Comparison of ENCODE assay signal across 23 cellular contexts in the genomic region with DNA sequence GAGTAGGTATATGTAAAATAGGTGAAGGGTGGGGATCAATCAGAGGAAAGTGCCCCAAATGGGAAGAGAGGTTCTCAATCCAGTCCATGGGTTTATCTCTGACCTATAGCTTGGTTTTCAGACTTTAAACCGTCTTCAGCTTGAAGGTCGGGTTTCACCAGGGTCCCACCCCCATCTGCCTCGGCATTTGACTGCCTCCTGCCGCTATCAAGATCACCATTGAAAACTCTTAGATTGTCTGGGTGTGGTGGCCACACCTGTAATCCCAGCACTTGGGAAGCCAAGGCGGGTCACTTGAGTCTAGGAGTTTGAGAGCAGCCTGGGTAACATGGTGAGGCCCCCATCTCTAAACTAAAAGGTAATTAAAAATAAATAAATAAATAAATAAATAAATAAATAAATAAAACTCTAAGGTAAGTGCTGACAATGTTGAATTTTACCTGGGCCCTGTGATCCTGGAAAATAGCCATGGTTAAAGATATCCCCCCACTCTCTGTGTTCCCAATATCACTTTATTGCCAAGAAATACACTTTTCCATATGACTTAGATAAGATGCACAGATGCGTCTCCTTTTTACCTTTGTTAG.
"Had no signal": no experiment of that assay in that cellular context is flagged by ENCODE, and none has a peak within 500 bp of the region (broad histone marks: within the 10 kb centered on the region; RNA-seq: fewer than 3 reads in every experiment).

No MANE protein-coding gene starts in this region.

- H3K27me3 Mint-ChIP-seq: naive thymus-derived CD4-positive, alpha-beta T cell; stimulated activated naive CD8-positive, alpha-beta T cell treated with anti-CD3 and anti-CD28 coated beads, Interleukin-15, amount 100 ng/mL, for 72 hours had no signal

- H3K27ac ChIP-seq: coronary artery, lower lobe of right lung, prostate gland, right atrium auricular region, suprapubic skin, transverse colon, upper lobe of right lung, vagina had no signal

- H3K9me3 Mint-ChIP-seq: immature natural killer cell; nephron; stimulated activated naive CD8-positive, alpha-beta T cell treated with anti-CD3 and anti-CD28 coated beads, Interleukin-15, amount 100 ng/mL, for 72 hours had no signal

- H3K4me1 ChIP-seq: lower lobe of right lung, prostate gland, suprapubic skin, upper lobe of right lung, vagina had no signal

- DNase-seq: dermis blood vessel endothelial cell; effector memory CD4-positive, alpha-beta T cell; erythroblast; immature natural killer cell; kidney glomerular epithelial cell; left ventricle myocardium superior; lower lobe of right lung; naive thymus-derived CD4-positive, alpha-beta T cell; stimulated activated CD4-positive, alpha-beta T cell treated with anti-CD3 and anti-CD28 coated beads, Interleukin-12 subunit alpha, Interleukin-12 subunit beta, amount 100 ng/mL, for 4 hours; stimulated activated CD4-positive, alpha-beta T cell treated with anti-CD3 and anti-CD28 coated beads, Interleukin-1b, Interleukin-23, amount 100 ng/mL, for 48 hours; stimulated activated CD4-positive, alpha-beta T cell treated with anti-CD3 and anti-CD28 coated beads, Interleukin-4, amount 100 ng/mL, for 1 hour; stimulated activated CD8-positive, alpha-beta memory T cell treated with anti-CD3 and anti-CD28 coated beads, Interleukin-4, amount 100 ng/mL, for 48 hours; stimulated activated naive CD4-positive, alpha-beta T cell; stimulated activated naive CD8-positive, alpha-beta T cell treated with anti-CD3 and anti-CD28 coated beads, Interleukin-15, amount 100 ng/mL, for 72 hours; transverse colon; upper lobe of right lung had no signal

- H3K4me2 ChIP-seq: smooth muscle cell had no signal

- H3K36me3 ChIP-seq: lower lobe of right lung, prostate gland, right atrium auricular region, suprapubic skin, transverse colon, upper lobe of right lung, vagina had no signal

- H3K36me3 Mint-ChIP-seq: immature natural killer cell; naive thymus-derived CD4-positive, alpha-beta T cell had no signal

- H3K27ac Mint-ChIP-seq: immature natural killer cell; naive thymus-derived CD4-positive, alpha-beta T cell; nephron had no signal

- H3K4me1 Mint-ChIP-seq: immature natural killer cell; naive thymus-derived CD4-positive, alpha-beta T cell; stimulated activated naive CD8-positive, alpha-beta T cell treated with anti-CD3 and anti-CD28 coated beads, Interleukin-15, amount 100 ng/mL, for 72 hours had no signal

- H3K9me3 ChIP-seq: lower lobe of right lung, prostate gland, right atrium auricular region, suprapubic skin, transverse colon, upper lobe of right lung, vagina had no signal

- H3K27me3 ChIP-seq: right atrium auricular region, suprapubic skin, transverse colon, upper lobe of right lung, vagina had no signal

- H3K4me3 ChIP-seq: coronary artery, lower lobe of right lung, prostate gland, right atrium auricular region, smooth muscle cell, suprapubic skin, transverse colon, upper lobe of right lung, vagina had no signal

- H3K4me3 Mint-ChIP-seq: immature natural killer cell; naive thymus-derived CD4-positive, alpha-beta T cell; nephron; stimulated activated naive CD8-positive, alpha-beta T cell treated with anti-CD3 and anti-CD28 coated beads, Interleukin-15, amount 100 ng/mL, for 72 hours had no signal
